Comparison of ENCODE assay signal across 9 cellular contexts in genomic region chr6:113630738-113631535, GRCh38.
DNase-seq lines count a peak whose midpoint lies in the region; ATAC-seq and TF ChIP-seq lines count a peak whose summit lies in the region.
"Had no signal": no experiment of that assay in that cellular context is flagged by ENCODE, and none has a peak within 500 bp of the region (broad histone marks: within the 10 kb centered on the region; RNA-seq: fewer than 3 reads in every experiment).

No MANE protein-coding gene starts in this region.

- ATAC-seq in HG02884 (IDR thresholded peaks at IDR 0.05; ENCODE audit: unreplicated experiment), result peak; percentile 48

- no peaks in the 10 kb centered on the region for H3F3A ChIP-seq in neural progenitor cell (ENCODE audit: low read depth)

- H3K4me1 ChIP-seq in neural progenitor cell (no peaks in the 10 kb centered on the region), uterus (no peaks in the 10 kb centered on the region)

- intact Hi-C loops in uterus (cut with DNase I; ENCODE audit: low total_unique reads), result no loop called here

- H2AFZ ChIP-seq in neural progenitor cell (replicated peaks), result peak overlapping the region; percentile 83

- no peak overlapping the region for H3K4me3 ChIP-seq in neural progenitor cell
- H3K4me3 ChIP-seq in uterus, result no peak overlapping the region

- TF ChIP-seq CTCF in endothelial cell (IDR thresholded peaks at IDR 0.05; ENCODE audit: unreplicated experiment), result no peak
- no peak for TF ChIP-seq CTCF in neural progenitor cell (IDR thresholded peaks at IDR 0.05)
- TF ChIP-seq CTCF in uterus (IDR thresholded peaks at IDR 0.05), result no peak

- H3K79me2 ChIP-seq in neural progenitor cell (ENCODE audit: low read depth), result no peaks in the 10 kb centered on the region

- no peak for TF ChIP-seq POLR2A in uterus (IDR thresholded peaks at IDR 0.05)

- H3K27me3 Mint-ChIP-seq in endothelial cell (ENCODE audit: unreplicated experiment) (no peaks in the 10 kb centered on the region), neural progenitor cell (ENCODE audit: insufficient read depth, low read depth) (peaks cover 3% of the 10 kb centered on the region)

- H3K36me3 ChIP-seq in neural progenitor cell, result no peaks in the 10 kb centered on the region
- no peaks in the 10 kb centered on the region for H3K36me3 ChIP-seq in uterus

- no peak overlapping the region for H3K4me2 ChIP-seq in neural progenitor cell

- H3K27ac Mint-ChIP-seq in endothelial cell (ENCODE audit: unreplicated experiment) (peak overlapping the region; percentile 22), neural progenitor cell (peak overlapping the region; percentile 90)

- no peaks in the 10 kb centered on the region for H3K9me3 Mint-ChIP-seq in endothelial cell (ENCODE audit: unreplicated experiment)
- no peaks in the 10 kb centered on the region for H3K9me3 Mint-ChIP-seq in neural progenitor cell

- no peaks in the 10 kb centered on the region for H3K36me3 Mint-ChIP-seq in endothelial cell (ENCODE audit: low read depth, unreplicated experiment)
- H3K36me3 Mint-ChIP-seq in neural progenitor cell, result no peaks in the 10 kb centered on the region

- H3K9me3 ChIP-seq in neural progenitor cell (ENCODE audit: low read depth) (no peaks in the 10 kb centered on the region), uterus (no peaks in the 10 kb centered on the region)

- peak; percentile 6 for DNase-seq in activated T-cell treated with anti-CD3 and anti-CD28 coated beads for 48 hours (ENCODE audit: low read depth)
- DNase-seq in activated T-cell treated with anti-CD3 and anti-CD28 coated beads for 4 hours, result no peak
- DNase-seq in RPMI7951 (ENCODE audit: low read depth), result peak; percentile 55
- no peak for DNase-seq in endothelial cell (ENCODE audit: low spot score)
- no peak for DNase-seq in neural progenitor cell (ENCODE audit: low spot score)
- no peak for DNase-seq in uterus
- DNase-seq in effector CD4-positive, alpha-beta T cell, result no peak
- DNase-seq: DND-41 had no signal

- peaks cover 12% of the 10 kb centered on the region for H3K4me1 Mint-ChIP-seq in endothelial cell (ENCODE audit: unreplicated experiment)
- peaks cover 35% of the 10 kb centered on the region for H3K4me1 Mint-ChIP-seq in neural progenitor cell

- H3K27ac ChIP-seq in neural progenitor cell (no peak overlapping the region), uterus (no peak overlapping the region)

- H3K9ac ChIP-seq in neural progenitor cell, result no peak overlapping the region

- no peaks in the 10 kb centered on the region for H4K20me1 ChIP-seq in neural progenitor cell (ENCODE audit: low read depth)

- H3K4me3 Mint-ChIP-seq in endothelial cell (ENCODE audit: unreplicated experiment), result no peak overlapping the region
- no peak overlapping the region for H3K4me3 Mint-ChIP-seq in neural progenitor cell

- H3K27me3 ChIP-seq in neural progenitor cell (no peaks in the 10 kb centered on the region), uterus (no peaks in the 10 kb centered on the region)

Comparison
In these comparisons a context has a peak if more than half of its experiments do, and no peak if none do; other contexts are left out.
1. DNase-seq: peak in activated T-cell treated with anti-CD3 and anti-CD28 coated beads for 48 hours (single experiment) and RPMI7951 (single experiment); none in activated T-cell treated with anti-CD3 and anti-CD28 coated beads for 4 hours (single experiment), endothelial cell (single experiment), neural progenitor cell (single experiment), uterus (0 of 2) and effector CD4-positive, alpha-beta T cell (single experiment).